12 cellular contexts compared by ENCODE assay signal in genomic region chr14:70988452-70988851, GRCh38.
DNase-seq lines count a peak whose midpoint lies in the region; ATAC-seq and TF ChIP-seq lines count a peak whose summit lies in the region.
"Had no signal": no experiment of that assay in that cellular context is flagged by ENCODE, and none has a peak within 500 bp of the region (broad histone marks: within the 10 kb centered on the region; RNA-seq: fewer than 3 reads in every experiment).

No MANE protein-coding gene starts in this region.

- H3K9me3 ChIP-seq in upper lobe of right lung (no peaks in the 10 kb centered on the region), right lobe of liver (no peaks in the 10 kb centered on the region)
- H3K9me3 ChIP-seq: prostate gland had no signal

- ATAC-seq in upper lobe of right lung: peak; percentile 27
- ATAC-seq in right lobe of liver: no peak
- no peak for ATAC-seq in HG02623 (IDR thresholded peaks at IDR 0.05; ENCODE audit: unreplicated experiment)

- DNase-seq in stimulated activated CD4-positive, alpha-beta T cell treated with anti-CD3 and anti-CD28 coated beads, Interleukin-15, amount 100 ng/mL, for 24 hours: peak; percentile 17
- DNase-seq in stimulated activated CD4-positive, alpha-beta T cell treated with anti-CD3 and anti-CD28 coated beads, Interleukin-4, amount 100 ng/mL, for 24 hours: no peak
- DNase-seq in UCSD-AML1 (lab: John Stamatoyannopoulos, UW; ENCODE audit: unreplicated experiment) (peak; percentile 33), cerebellar cortex (ENCODE audit: low spot score) (peak; percentile 32), upper lobe of right lung (no peak), right lobe of liver (no peak), NCI-H345 treated with DMSO at 0.1 percent for 48 hours (lab: John Stamatoyannopoulos, UW; ENCODE audit: unreplicated experiment) (no peak)
- DNase-seq: AML-193; NCI-H2171; stimulated activated CD4-positive, alpha-beta T cell treated with anti-CD3 and anti-CD28 coated beads, Interleukin-1b, Interleukin-23, amount 100 ng/mL, for 48 hours had no signal

- H3K4me1 ChIP-seq in upper lobe of right lung (no peaks in the 10 kb centered on the region), right lobe of liver (no peaks in the 10 kb centered on the region)
- H3K4me1 ChIP-seq: prostate gland had no signal

- no peak for TF ChIP-seq CTCF in upper lobe of right lung (IDR thresholded peaks at IDR 0.05)
- TF ChIP-seq CTCF in right lobe of liver (IDR thresholded peaks at IDR 0.05): no peak

- intact Hi-C loops in upper lobe of right lung (cut with DNase I) (no loop called here), right lobe of liver (cut with DNase I) (no loop called here)

- H3K4me3 ChIP-seq in upper lobe of right lung (peak overlapping the region; percentile 1), right lobe of liver (no peak overlapping the region)
- H3K4me3 ChIP-seq: prostate gland had no signal

- H3K36me3 ChIP-seq in upper lobe of right lung (peaks cover 9% of the 10 kb centered on the region), right lobe of liver (no peaks in the 10 kb centered on the region)
- H3K36me3 ChIP-seq: prostate gland had no signal

- TF ChIP-seq POLR2A in right lobe of liver (IDR thresholded peaks at IDR 0.05): no peak

- no peak overlapping the region for H3K27ac ChIP-seq in upper lobe of right lung
- H3K27ac ChIP-seq in right lobe of liver: no peak overlapping the region
- H3K27ac ChIP-seq: prostate gland had no signal

- H3K27me3 ChIP-seq in upper lobe of right lung: no peaks in the 10 kb centered on the region
- H3K27me3 ChIP-seq in right lobe of liver: no peaks in the 10 kb centered on the region

- 100% methylated on average over 1 of the region's 10 CpGs for WGBS in right lobe of liver (ENCODE audit: insufficient coverage, low coverage, low lambda C conversion rate, missing lambda C conversion rate)

Comparison
In these comparisons a context has a peak if more than half of its experiments do, and no peak if none do; other contexts are left out.
1. DNase-seq: peak in stimulated activated CD4-positive, alpha-beta T cell treated with anti-CD3 and anti-CD28 coated beads, Interleukin-15, amount 100 ng/mL, for 24 hours (single experiment), UCSD-AML1 (single experiment) and cerebellar cortex (single experiment); none in stimulated activated CD4-positive, alpha-beta T cell treated with anti-CD3 and anti-CD28 coated beads, Interleukin-4, amount 100 ng/mL, for 24 hours (single experiment), upper lobe of right lung (single experiment), right lobe of liver (0 of 3) and NCI-H345 treated with DMSO at 0.1 percent for 48 hours (single experiment).